Comparison of ENCODE assay signal across 1 cellular context in genomic region chr2:120526047-120526562, GRCh38.
A peak's percentile ranks its signal among the peaks of the same experiment; 100 is the strongest.
TF ChIP-seq lines count a peak whose summit lies in the region.

No MANE protein-coding gene starts in this region.

TF ChIP-seq in HepG2, 621 proteins besides CTCF, POLR2A, EP300 and RAD21 (continued from another document):
- TF ChIP-seq BRD4 (CRISPR knock-in tag; IDR thresholded peaks at IDR 0.05) (0 out of 2 replicates have a peak, but pooled peaks have one; percentile 3), ZNF768 (CRISPR knock-in tag; IDR thresholded peaks at IDR 0.05) (0 out of 2 replicates have a peak, but pooled peaks have one; percentile 35), DPF2 (CRISPR knock-in tag; IDR thresholded peaks at IDR 0.05; ENCODE audit: borderline replicate concordance, low read depth) (no peak), TSC22D2 (CRISPR knock-in tag; IDR thresholded peaks at IDR 0.05; ENCODE audit: borderline replicate concordance) (no peak), ZNF569 (CRISPR knock-in tag; IDR thresholded peaks at IDR 0.05; ENCODE audit: borderline replicate concordance) (no peak), HNRNPL (IDR thresholded peaks at IDR 0.05; ENCODE audit: low read depth, low read length) (no peak), HOMEZ (CRISPR knock-in tag; IDR thresholded peaks at IDR 0.05; ENCODE audit: low read depth) (no peak), TFDP2 (CRISPR knock-in tag; IDR thresholded peaks at IDR 0.05) (no peak)
